In the genomic region with DNA sequence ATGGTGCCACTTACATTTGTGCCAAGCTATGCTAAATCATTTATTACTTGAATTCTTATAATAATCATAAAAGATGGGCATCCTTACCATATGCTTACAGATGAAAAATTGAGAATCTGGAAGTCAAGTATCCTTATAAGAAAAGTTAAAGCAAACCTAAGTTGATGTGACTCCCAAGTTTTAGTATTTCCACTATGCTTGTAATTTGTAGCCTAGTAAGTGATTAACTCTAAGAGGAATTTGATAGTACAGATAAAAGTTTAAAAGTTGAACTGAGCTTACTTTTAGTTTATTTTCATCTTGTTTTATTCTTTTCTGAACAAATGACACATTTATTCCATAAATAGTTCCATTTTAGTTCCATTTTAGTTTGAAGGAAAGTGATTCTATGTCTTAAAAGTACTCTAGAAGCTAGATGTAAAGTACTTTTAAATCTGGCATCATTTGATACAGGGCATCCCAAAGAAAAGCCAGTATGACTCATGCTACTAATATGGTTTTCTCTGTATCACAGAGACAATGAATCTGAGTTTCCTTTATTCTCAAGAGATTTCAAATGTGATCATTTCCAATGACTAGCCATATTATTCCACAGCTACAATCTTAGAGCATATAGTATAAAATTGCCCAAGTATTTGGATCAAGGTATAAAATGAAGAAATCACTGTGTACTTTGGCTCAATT, we compare ENCODE assay signal across 26 cellular contexts.
DNase-seq lines count a peak whose midpoint lies in the region; ATAC-seq and TF ChIP-seq lines count a peak whose summit lies in the region.
"Had no signal": no experiment of that assay in that cellular context is flagged by ENCODE, and none has a peak within 500 bp of the region (broad histone marks: within the 10 kb centered on the region; RNA-seq: fewer than 3 reads in every experiment).

No MANE protein-coding gene starts in this region.

- H3K4me3 ChIP-seq in ACC112 (ENCODE audit: low read depth, low read length) (peak overlapping the region; percentile 9; the same call in 1 of the 2 replicates), GM23338 (no peak overlapping the region)
- H3K4me3 ChIP-seq: PC-9, psoas muscle, SJSA1, stomach, upper lobe of right lung had no signal

- H3K4me1 ChIP-seq in ACC112 (ENCODE audit: control insufficient read depth, insufficient read depth, low read length, unreplicated experiment) (peaks cover 24% of the 10 kb centered on the region), foreskin keratinocyte (peaks cover 11% of the 10 kb centered on the region), GM23338 (ENCODE audit: insufficient read depth) (no peaks in the 10 kb centered on the region)
- H3K4me1 ChIP-seq: psoas muscle, SJSA1, stomach, upper lobe of right lung had no signal

- H3K4me3 Mint-ChIP-seq in HFFc6: peak overlapping the region; percentile 53
- H3K4me3 Mint-ChIP-seq in GM23338: no peak overlapping the region
- H3K4me3 Mint-ChIP-seq: activated B cell treated with CpG ODN at 0.5 μM for 24 hours; activated CD8-positive, alpha-beta T cell treated with anti-CD3 and anti-CD28 coated beads for 36 hours; activated naive CD4-positive, alpha-beta T cell treated with anti-CD3 and anti-CD28 coated beads for 36 hours; CD4-positive, alpha-beta T cell had no signal

- DNase-seq in HFFc6: peak; percentile 57
- peak; percentile 14 for DNase-seq in amniotic epithelial cell (ENCODE audit: low read depth)
- DNase-seq in foreskin keratinocyte: peak in 1 of 2 donors; percentile 48
- no peak for DNase-seq in GM23338 (ENCODE audit: low spot score)
- no peak for DNase-seq in NCI-H2029 treated with DMSO at 0.1 percent for 48 hours (lab: John Stamatoyannopoulos, UW)
- DNase-seq: activated B cell treated with CpG ODN at 0.5 μM for 24 hours; activated CD8-positive, alpha-beta T cell treated with anti-CD3 and anti-CD28 coated beads for 36 hours; activated naive CD4-positive, alpha-beta T cell treated with anti-CD3 and anti-CD28 coated beads for 36 hours; activated T-cell treated with anti-CD3 and anti-CD28 coated beads, Interleukin-2, amount 50 U/mL, for 1 hour; aorta; CD4-positive, alpha-beta T cell; DMS79; midbrain; MM.1S; NCI-H1436 treated with DMSO at 0.1 percent for 48 hours; PC-9; psoas muscle; small intestine; stimulated activated CD4-positive, alpha-beta T cell treated with anti-CD3 and anti-CD28 coated beads, Interleukin-2, amount 100 ng/mL, for 48 hours; stomach; upper lobe of right lung had no signal

- H3K9me3 Mint-ChIP-seq in HFFc6 (peaks cover 13% of the 10 kb centered on the region), GM23338 (no peaks in the 10 kb centered on the region)
- H3K9me3 Mint-ChIP-seq: activated naive CD4-positive, alpha-beta T cell treated with anti-CD3 and anti-CD28 coated beads for 36 hours had no signal

- H3K27ac ChIP-seq in ACC112 (ENCODE audit: low read depth, low read length): peak overlapping the region; percentile 59
- H3K27ac ChIP-seq in foreskin keratinocyte: no peak overlapping the region
- no peak overlapping the region for H3K27ac ChIP-seq in GM23338 (ENCODE audit: low read depth)
- H3K27ac ChIP-seq: PC-9, psoas muscle, SJSA1, stomach, upper lobe of right lung had no signal

- no peak for TF ChIP-seq CTCF in HFFc6 (IDR thresholded peaks at IDR 0.05)
- TF ChIP-seq CTCF in foreskin keratinocyte (conservative IDR thresholded peaks at IDR 0.05): no peak
- no peak for TF ChIP-seq CTCF in GM23338 (conservative IDR thresholded peaks at IDR 0.05; ENCODE audit: low read depth in 2 of 2)

- H3K27ac Mint-ChIP-seq in HFFc6: peak overlapping the region; percentile 76
- no peak overlapping the region for H3K27ac Mint-ChIP-seq in GM23338
- H3K27ac Mint-ChIP-seq: activated B cell treated with CpG ODN at 0.5 μM for 24 hours; activated CD8-positive, alpha-beta T cell treated with anti-CD3 and anti-CD28 coated beads for 36 hours; activated naive CD4-positive, alpha-beta T cell treated with anti-CD3 and anti-CD28 coated beads for 36 hours; CD4-positive, alpha-beta T cell had no signal

- H3K27me3 Mint-ChIP-seq in HFFc6 (ENCODE audit: insufficient read depth) (peaks cover 2% of the 10 kb centered on the region; the same call in 1 of the 2 replicates), GM23338 (ENCODE audit: insufficient read depth, low read depth, poor library complexity) (no peaks in the 10 kb centered on the region)
- H3K27me3 Mint-ChIP-seq: activated B cell treated with CpG ODN at 0.5 μM for 24 hours; activated CD8-positive, alpha-beta T cell treated with anti-CD3 and anti-CD28 coated beads for 36 hours; CD4-positive, alpha-beta T cell had no signal

- ATAC-seq in foreskin keratinocyte: peak; percentile 74
- ATAC-seq in HG03571 (IDR thresholded peaks at IDR 0.05; ENCODE audit: unreplicated experiment): no peak
- ATAC-seq in HG02759 (IDR thresholded peaks at IDR 0.05; ENCODE audit: unreplicated experiment): no peak
- ATAC-seq in GM23338: no peak
- ATAC-seq: activated CD8-positive, alpha-beta T cell treated with anti-CD3 and anti-CD28 coated beads for 36 hours; left lobe of liver; psoas muscle; upper lobe of right lung had no signal

- H3F3A ChIP-seq in GM23338 (replicated peaks; ENCODE audit: low read depth): no peaks in the 10 kb centered on the region

- H3K27me3 ChIP-seq in ACC112 (ENCODE audit: insufficient read depth, low read length) (no peaks in the 10 kb centered on the region), foreskin keratinocyte (no peaks in the 10 kb centered on the region), GM23338 (ENCODE audit: insufficient read depth) (no peaks in the 10 kb centered on the region)
- H3K27me3 ChIP-seq: stomach, upper lobe of right lung had no signal

- H3K4me1 Mint-ChIP-seq in HFFc6 (ENCODE audit: low read depth): peaks cover 55% of the 10 kb centered on the region
- peaks cover 1% of the 10 kb centered on the region; the same call in 2 of the 3 replicates for H3K4me1 Mint-ChIP-seq in GM23338
- H3K4me1 Mint-ChIP-seq: activated B cell treated with CpG ODN at 0.5 μM for 24 hours had no signal

- H3K9me2 ChIP-seq in GM23338 (ENCODE audit: insufficient read depth): no peaks in the 10 kb centered on the region

- H2AFZ ChIP-seq in ACC112 (ENCODE audit: low read length, unreplicated experiment) (peak overlapping the region; percentile 27), GM23338 (no peak overlapping the region)
- H2AFZ ChIP-seq: PC-9 had no signal

- no peaks in the 10 kb centered on the region for H4K20me1 ChIP-seq in GM23338 (replicated peaks; ENCODE audit: insufficient read depth)

- H3K36me3 Mint-ChIP-seq in HFFc6 (ENCODE audit: low read depth) (peaks cover 21% of the 10 kb centered on the region), GM23338 (ENCODE audit: low read depth) (no peaks in the 10 kb centered on the region)

- no peak overlapping the region for H3K4me2 ChIP-seq in GM23338
- H3K4me2 ChIP-seq: PC-9 had no signal

- H3K79me2 ChIP-seq in ACC112 (ENCODE audit: control insufficient read depth, insufficient read depth, low read length, unreplicated experiment) (no peaks in the 10 kb centered on the region), GM23338 (replicated peaks; ENCODE audit: insufficient read depth) (no peaks in the 10 kb centered on the region)

- H3K36me3 ChIP-seq in ACC112 (ENCODE audit: insufficient read depth, low read length) (no peaks in the 10 kb centered on the region), GM23338 (ENCODE audit: insufficient read depth) (no peaks in the 10 kb centered on the region)
- H3K36me3 ChIP-seq: SJSA1, stomach, upper lobe of right lung had no signal

TF ChIP-seq in GM23338, 12 proteins besides CTCF, POLR2A, EP300 and RAD21:
- TF ChIP-seq, protein P1, sequence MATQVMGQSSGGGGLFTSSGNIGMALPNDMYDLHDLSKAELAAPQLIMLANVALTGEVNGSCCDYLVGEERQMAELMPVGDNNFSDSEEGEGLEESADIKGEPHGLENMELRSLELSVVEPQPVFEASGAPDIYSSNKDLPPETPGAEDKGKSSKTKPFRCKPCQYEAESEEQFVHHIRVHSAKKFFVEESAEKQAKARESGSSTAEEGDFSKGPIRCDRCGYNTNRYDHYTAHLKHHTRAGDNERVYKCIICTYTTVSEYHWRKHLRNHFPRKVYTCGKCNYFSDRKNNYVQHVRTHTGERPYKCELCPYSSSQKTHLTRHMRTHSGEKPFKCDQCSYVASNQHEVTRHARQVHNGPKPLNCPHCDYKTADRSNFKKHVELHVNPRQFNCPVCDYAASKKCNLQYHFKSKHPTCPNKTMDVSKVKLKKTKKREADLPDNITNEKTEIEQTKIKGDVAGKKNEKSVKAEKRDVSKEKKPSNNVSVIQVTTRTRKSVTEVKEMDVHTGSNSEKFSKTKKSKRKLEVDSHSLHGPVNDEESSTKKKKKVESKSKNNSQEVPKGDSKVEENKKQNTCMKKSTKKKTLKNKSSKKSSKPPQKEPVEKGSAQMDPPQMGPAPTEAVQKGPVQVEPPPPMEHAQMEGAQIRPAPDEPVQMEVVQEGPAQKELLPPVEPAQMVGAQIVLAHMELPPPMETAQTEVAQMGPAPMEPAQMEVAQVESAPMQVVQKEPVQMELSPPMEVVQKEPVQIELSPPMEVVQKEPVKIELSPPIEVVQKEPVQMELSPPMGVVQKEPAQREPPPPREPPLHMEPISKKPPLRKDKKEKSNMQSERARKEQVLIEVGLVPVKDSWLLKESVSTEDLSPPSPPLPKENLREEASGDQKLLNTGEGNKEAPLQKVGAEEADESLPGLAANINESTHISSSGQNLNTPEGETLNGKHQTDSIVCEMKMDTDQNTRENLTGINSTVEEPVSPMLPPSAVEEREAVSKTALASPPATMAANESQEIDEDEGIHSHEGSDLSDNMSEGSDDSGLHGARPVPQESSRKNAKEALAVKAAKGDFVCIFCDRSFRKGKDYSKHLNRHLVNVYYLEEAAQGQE (IDR thresholded peaks at IDR 0.05; ENCODE audit: unreplicated experiment): no peak
- no peak for TF ChIP-seq STAT1 (IDR thresholded peaks at IDR 0.05; ENCODE audit: unreplicated experiment)

Comparison
In these comparisons a context has a peak if more than half of its experiments do, and no peak if none do; other contexts are left out.
1. DNase-seq: peak in HFFc6 (single experiment) and amniotic epithelial cell (single experiment); none in GM23338 (single experiment) and NCI-H2029 treated with DMSO at 0.1 percent for 48 hours (single experiment).